ENCODE assay signal across 8 cellular contexts in genomic region chr2:157875720-157876065, GRCh38. TPM values are rescaled to one million over a fixed set of nuclear protein-coding genes. Genes with fewer than 3 reads are reported as not detected.
DNase-seq lines count a peak whose midpoint lies in the region; ATAC-seq, FAIRE-seq and TF ChIP-seq lines count a peak whose summit lies in the region.

No MANE protein-coding gene starts in this region.

- no peaks in the 10 kb centered on the region for H3K9me3 Mint-ChIP-seq in activated T-helper 2 cell treated with anti-CD3 and anti-CD28 coated beads, Interferon-gamma antibody, Interleukin-2, Interleukin-4, amounts not matched to agents 10 μg/mL and 5 μg/mL and 100 μg/mL, durations not matched to agents 14 hours and 24 hours and 36 hours

- DNase-seq in GM12864 (ENCODE audit: low read depth) (no peak), foreskin fibroblast (peak in 1 of 2 donors; percentile 30), NCI-H2081 (lab: John Stamatoyannopoulos, UW) (no peak), frontal cortex (ENCODE audit: low spot score in 2 of 2) (no peak)
- no peak for DNase-seq in Jurkat, Clone E6-1 (ENCODE audit: low read depth, low spot score)
- peak; percentile 68 for DNase-seq in activated T-helper 2 cell treated with anti-CD3 and anti-CD28 coated beads, Interferon-gamma antibody, Interleukin-2, Interleukin-4, amounts not matched to agents 10 μg/mL and 5 μg/mL and 100 μg/mL, durations not matched to agents 14 hours and 24 hours and 36 hours (ENCODE audit: low spot score)

- no peak for FAIRE-seq in frontal cortex (lab: Jason Lieb, UNC)

- H3K4me3 Mint-ChIP-seq in activated T-helper 2 cell treated with anti-CD3 and anti-CD28 coated beads, Interferon-gamma antibody, Interleukin-2, Interleukin-4, amounts not matched to agents 10 μg/mL and 5 μg/mL and 100 μg/mL, durations not matched to agents 14 hours and 24 hours and 36 hours (ENCODE audit: low read depth), result peak overlapping the region; percentile 85

- peak overlapping the region; percentile 89 for H3K27ac ChIP-seq in parathyroid adenoma

- peak overlapping the region; percentile 30 for H3K9ac ChIP-seq in parathyroid adenoma

- no peaks in the 10 kb centered on the region for H3K27me3 ChIP-seq in parathyroid adenoma (ENCODE audit: control insufficient read depth, insufficient read depth, low read length)

- peaks cover 64% of the 10 kb centered on the region for H3K4me1 Mint-ChIP-seq in activated T-helper 2 cell treated with anti-CD3 and anti-CD28 coated beads, Interferon-gamma antibody, Interleukin-2, Interleukin-4, amounts not matched to agents 10 μg/mL and 5 μg/mL and 100 μg/mL, durations not matched to agents 14 hours and 24 hours and 36 hours (ENCODE audit: low read depth)

- H3K4me3 ChIP-seq in GM12864 (ENCODE audit: low read depth, low read length) (peak overlapping the region; percentile 65), foreskin fibroblast (ENCODE audit: low read depth in 1 of 2, low read length in 2 of 2) (peak overlapping the region; percentile 62 to 77), parathyroid adenoma (ENCODE audit: low read depth, low read length) (peak overlapping the region; percentile 73)
- peak overlapping the region; percentile 66 for H3K4me3 ChIP-seq in Jurkat, Clone E6-1 (ENCODE audit: low read length)

- no peaks in the 10 kb centered on the region for H3K36me3 ChIP-seq in parathyroid adenoma (ENCODE audit: control insufficient read depth, insufficient read depth, low read length)

- no peak for TF ChIP-seq CTCF in GM12864 (IDR thresholded peaks at IDR 0.05; ENCODE audit: low read depth, low read length, missing control alignments)
- no peak for TF ChIP-seq CTCF in foreskin fibroblast (IDR thresholded peaks at IDR 0.05; ENCODE audit: low read depth, low read length)
- no peak for TF ChIP-seq CTCF in parathyroid adenoma (IDR thresholded peaks at IDR 0.05)

- peak; percentile 36 for ATAC-seq in GM21737 (IDR thresholded peaks at IDR 0.05; ENCODE audit: unreplicated experiment)

- intact Hi-C loops in activated T-helper 2 cell treated with anti-CD3 and anti-CD28 coated beads, Interferon-gamma antibody, Interleukin-2, Interleukin-4, amounts not matched to agents 10 μg/mL and 5 μg/mL and 100 μg/mL, durations not matched to agents 14 hours and 24 hours and 36 hours (cut with micrococcal nuclease), result loop anchor here (1.0 to 10.0 kb wide), 6 partner anchors 21 to 251 kb away; partner anchors contain the start of gene ACVR1C

- peaks cover 26% of the 10 kb centered on the region for H3K36me3 Mint-ChIP-seq in activated T-helper 2 cell treated with anti-CD3 and anti-CD28 coated beads, Interferon-gamma antibody, Interleukin-2, Interleukin-4, amounts not matched to agents 10 μg/mL and 5 μg/mL and 100 μg/mL, durations not matched to agents 14 hours and 24 hours and 36 hours (ENCODE audit: low read depth)

- H2AFZ ChIP-seq in parathyroid adenoma, result peak overlapping the region; percentile 93

- peaks cover 10% of the 10 kb centered on the region for H3K79me2 ChIP-seq in parathyroid adenoma

- H3K27ac Mint-ChIP-seq in activated T-helper 2 cell treated with anti-CD3 and anti-CD28 coated beads, Interferon-gamma antibody, Interleukin-2, Interleukin-4, amounts not matched to agents 10 μg/mL and 5 μg/mL and 100 μg/mL, durations not matched to agents 14 hours and 24 hours and 36 hours, result no peak overlapping the region

- peaks cover 11% of the 10 kb centered on the region for H3K4me1 ChIP-seq in parathyroid adenoma

- H3K27me3 Mint-ChIP-seq in activated T-helper 2 cell treated with anti-CD3 and anti-CD28 coated beads, Interferon-gamma antibody, Interleukin-2, Interleukin-4, amounts not matched to agents 10 μg/mL and 5 μg/mL and 100 μg/mL, durations not matched to agents 14 hours and 24 hours and 36 hours (ENCODE audit: low read depth), result no peaks in the 10 kb centered on the region

- H3K4me2 ChIP-seq in parathyroid adenoma (ENCODE audit: low read length), result peak overlapping the region; percentile 85

- no peaks in the 10 kb centered on the region for H3K9me3 ChIP-seq in parathyroid adenoma (ENCODE audit: control insufficient read depth, low read length)

RNA-seq across cellular contexts. Expression of gene ACVR1, which starts 0.4 kb away (rescaled TPM):
- 8.5 TPM for polyA plus RNA-seq in Jurkat, Clone E6-1 (2012; ENCODE audit: insufficient read depth, insufficient read length)
- 26.7 and 27.1 TPM in 2 replicates for total RNA-seq in activated T-helper 2 cell treated with anti-CD3 and anti-CD28 coated beads, Interferon-gamma antibody, Interleukin-2, Interleukin-4, amounts not matched to agents 10 μg/mL and 5 μg/mL and 100 μg/mL, durations not matched to agents 14 hours and 24 hours and 36 hours
- total RNA-seq in frontal cortex, result 14.7 TPM
